ENCODE assay signal across 8 cellular contexts in the genomic region with DNA sequence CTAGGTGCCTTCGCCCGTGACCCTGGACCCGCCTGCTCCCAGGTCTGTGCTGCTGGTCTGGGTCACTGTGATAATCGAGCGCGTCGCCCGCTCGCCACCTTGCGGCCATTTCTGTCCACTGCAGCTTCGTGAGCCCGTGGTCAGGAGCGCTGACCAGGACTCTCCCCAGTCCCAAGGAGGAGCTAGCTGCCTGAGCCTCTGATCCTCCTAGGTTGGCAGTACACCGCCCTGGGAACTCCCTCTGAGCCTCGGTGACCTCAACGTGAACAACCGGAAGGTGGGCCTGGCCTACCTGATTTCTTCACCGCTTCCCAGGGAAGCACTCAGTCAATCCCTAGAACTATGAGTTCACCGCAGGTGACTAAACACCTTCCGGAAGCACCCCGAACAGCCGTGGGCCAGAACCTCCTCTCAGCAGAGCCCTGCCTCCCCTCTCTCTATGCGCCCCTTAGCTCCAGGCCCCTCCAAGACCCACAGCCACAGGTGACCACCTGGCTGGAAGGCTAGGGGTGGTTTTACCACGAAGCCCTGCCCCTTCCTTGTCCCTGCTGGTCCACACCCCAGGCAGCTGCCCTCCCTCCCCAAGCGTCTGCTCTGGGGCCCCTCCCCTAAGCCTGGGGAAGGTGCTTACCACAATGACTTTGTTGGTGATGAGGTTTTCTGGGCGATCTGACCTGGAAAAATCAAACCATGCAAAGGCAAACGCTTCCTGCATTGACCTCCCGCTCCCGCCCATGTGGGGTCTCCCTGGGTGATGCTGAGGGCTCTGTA. TPM values are rescaled to one million over a fixed set of nuclear protein-coding genes. Genes with fewer than 3 reads are reported as not detected.
DNase-seq lines count a peak whose midpoint lies in the region; ATAC-seq and TF ChIP-seq lines count a peak whose summit lies in the region.

No MANE protein-coding gene starts in this region.

- H2AK5ac ChIP-seq in mesenchymal stem cell (ENCODE audit: low read length, severe bottlenecking) = no peak overlapping the region

- peak; percentile 96 for TF ChIP-seq CTCF in endodermal cell (conservative IDR thresholded peaks at IDR 0.05)

- H3K4me2 ChIP-seq in mesenchymal stem cell (ENCODE audit: low read length, poor library complexity, severe bottlenecking) = no peak overlapping the region

- H3K9me3 ChIP-seq in endodermal cell (ENCODE audit: control insufficient read depth, low read length) = no peaks in the 10 kb centered on the region
- H3K9me3 ChIP-seq in mesenchymal stem cell (ENCODE audit: control insufficient read depth, low read length) = no peaks in the 10 kb centered on the region

- no peak overlapping the region for H3K14ac ChIP-seq in mesenchymal stem cell (ENCODE audit: low read length in 2 of 2)

- H3K27ac ChIP-seq in endodermal cell (ENCODE audit: low read depth, low read length) (no peak overlapping the region), mesenchymal stem cell (ENCODE audit: low read length, poor library complexity, severe bottlenecking) (no peak overlapping the region)

- H3K36me3 ChIP-seq in endodermal cell (ENCODE audit: control insufficient read depth, insufficient read depth, low read length) = no peaks in the 10 kb centered on the region
- no peaks in the 10 kb centered on the region for H3K36me3 ChIP-seq in mesenchymal stem cell (ENCODE audit: control insufficient read depth in 1 of 2, insufficient read depth in 2 of 2, low read depth in 1 of 2, low read length in 2 of 2)

- no peak overlapping the region for H3K27ac Mint-ChIP-seq in endodermal cell

- WGBS in endodermal cell (ENCODE audit: insufficient coverage in 1 of 2, insufficient read length in 1 of 2), 2 experiments = 40 to 43% methylated on average over 26 to 29 of the region's 29 CpGs
- WGBS in mesenchymal stem cell = 28% methylated on average over 28 of the region's 29 CpGs

- peaks cover 10% of the 10 kb centered on the region for H3K27me3 Mint-ChIP-seq in endodermal cell (ENCODE audit: insufficient read depth)

- no peak overlapping the region for H3K18ac ChIP-seq in mesenchymal stem cell (ENCODE audit: low read depth in 1 of 2, low read length in 2 of 2)

- H3K9ac ChIP-seq in endodermal cell (ENCODE audit: extremely low read depth, low read length, poor library complexity, severe bottlenecking) = no peak overlapping the region
- no peak overlapping the region for H3K9ac ChIP-seq in mesenchymal stem cell (ENCODE audit: low read length)

- no peaks in the 10 kb centered on the region for H3K27me3 ChIP-seq in endodermal cell (ENCODE audit: control insufficient read depth, insufficient read depth, low read length, poor library complexity, severe bottlenecking)
- H3K27me3 ChIP-seq in mesenchymal stem cell (ENCODE audit: control insufficient read depth in 1 of 2, insufficient read depth in 1 of 2, low read length in 2 of 2) = peaks cover 68 to 89% of the 10 kb centered on the region in 2 experiments

- no peak overlapping the region for H4K8ac ChIP-seq in mesenchymal stem cell (ENCODE audit: low read length)

- peaks cover 9% of the 10 kb centered on the region for H3K4me1 Mint-ChIP-seq in endodermal cell

- no peak overlapping the region for H2BK15ac ChIP-seq in mesenchymal stem cell (ENCODE audit: low read depth, poor library complexity, severe bottlenecking)

- no peak overlapping the region for H2AFZ ChIP-seq in mesenchymal stem cell (ENCODE audit: low read depth, low read length)

- H3K36me3 Mint-ChIP-seq in endodermal cell (ENCODE audit: low read depth) = no peaks in the 10 kb centered on the region

- no peak for ATAC-seq in GM21390 (IDR thresholded peaks at IDR 0.05; ENCODE audit: unreplicated experiment)

- no peak overlapping the region for H3K4me3 ChIP-seq in endodermal cell (ENCODE audit: low read length)
- H3K4me3 ChIP-seq in mesenchymal stem cell (ENCODE audit: insufficient read depth in 1 of 2, low read depth in 1 of 2, low read length in 2 of 2) = no peak overlapping the region

- H3K4me3 Mint-ChIP-seq in endodermal cell = no peak overlapping the region

- H3K23ac ChIP-seq in mesenchymal stem cell (ENCODE audit: low read length in 2 of 2) = no peak overlapping the region

- no peak overlapping the region for H2BK12ac ChIP-seq in mesenchymal stem cell (ENCODE audit: low read length in 2 of 2)

- H4K91ac ChIP-seq in mesenchymal stem cell (ENCODE audit: low read length) = no peak overlapping the region

- H3K4me1 ChIP-seq in endodermal cell (ENCODE audit: control insufficient read depth, insufficient read depth, low read length) (no peaks in the 10 kb centered on the region), mesenchymal stem cell (ENCODE audit: control insufficient read depth, insufficient read depth, low read depth, low read length) (peaks cover 3% of the 10 kb centered on the region)

- H2BK5ac ChIP-seq in mesenchymal stem cell (ENCODE audit: low read depth, low read length, poor library complexity, severe bottlenecking) = no peak overlapping the region

- H3K79me1 ChIP-seq in mesenchymal stem cell (replicated peaks; ENCODE audit: low read length, poor library complexity, severe bottlenecking) = no peaks in the 10 kb centered on the region

- peak; percentile 20 to 32 for DNase-seq in NCI-H2081 (lab: John Stamatoyannopoulos, UW)
- no peak for DNase-seq in NCI-H2081 treated with DMSO at 0.1 percent for 48 hours (lab: John Stamatoyannopoulos, UW)
- DNase-seq in NCI-H146 treated with DMSO at 0.1 percent for 48 hours (lab: John Stamatoyannopoulos, UW; ENCODE audit: unreplicated experiment) = peak; percentile 5
- DNase-seq in activated CD4-positive, alpha-beta T cell treated with anti-CD3 and anti-CD28 coated beads, Interleukin-2, amount 50 U/mL, for 4 hours = peak; percentile 19 to 24
- DNase-seq in endodermal cell = peak; percentile 94
- peak; percentile 62 for DNase-seq in mesenchymal stem cell
- DNase-seq in stimulated activated CD8-positive, alpha-beta memory T cell treated with anti-CD3 and anti-CD28 coated beads, Interleukin-7, amount 100 ng/mL, for 48 hours (ENCODE audit: extremely low read depth in 1 of 2, low read depth in 1 of 2) = peak; percentile 7 to 8

- no peak overlapping the region for H3K4ac ChIP-seq in mesenchymal stem cell (ENCODE audit: low read depth in 1 of 2, low read length in 2 of 2)

- no peaks in the 10 kb centered on the region for H3K9me3 Mint-ChIP-seq in endodermal cell

- no peak overlapping the region for H2BK120ac ChIP-seq in mesenchymal stem cell (ENCODE audit: low read depth, low read length)

RNA-seq across cellular contexts. Expression of gene PLA2G4D, which starts 9.7 kb away (rescaled TPM):
- not detected for total RNA-seq in endodermal cell
- polyA plus RNA-seq in endodermal cell (2013, experiment 1 of 2) = not detected
- not detected for polyA plus RNA-seq in endodermal cell (2013, experiment 2 of 2)
- polyA plus RNA-seq in mesenchymal stem cell (2013, experiment 1 of 2) = not detected
- not detected for polyA plus RNA-seq in mesenchymal stem cell (2013, experiment 2 of 2)
